In the genomic region with DNA sequence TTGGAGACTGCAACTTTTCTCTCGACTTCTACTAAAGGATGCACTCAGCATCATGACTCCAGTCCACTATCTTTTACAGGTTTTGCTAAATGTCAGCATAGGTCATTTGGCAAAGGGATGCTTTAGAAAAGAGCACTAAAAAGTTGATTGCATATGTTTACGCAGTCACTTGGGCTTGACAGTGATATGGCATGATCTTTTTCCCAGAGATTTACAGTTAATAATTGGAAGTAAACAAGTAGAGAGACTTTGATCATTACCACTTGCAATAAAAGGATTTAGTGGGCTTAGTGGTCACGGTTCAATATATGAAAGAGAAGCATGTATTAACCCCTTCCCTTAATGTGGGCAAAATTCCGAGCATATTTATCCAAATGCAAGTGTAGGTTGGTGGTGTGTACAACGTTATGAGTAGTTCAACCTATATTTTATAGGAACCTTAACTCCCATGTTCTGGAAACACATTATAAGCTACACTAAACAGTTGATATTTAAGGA, we compare ENCODE assay signal across 8 cellular contexts. TPM values are rescaled to one million over a fixed set of nuclear protein-coding genes. Genes with fewer than 3 reads are reported as not detected.
DNase-seq lines count a peak whose midpoint lies in the region; ATAC-seq and TF ChIP-seq lines count a peak whose summit lies in the region.

No MANE protein-coding gene starts in this region.

- peaks cover 60% of the 10 kb centered on the region for H3K4me1 Mint-ChIP-seq in activated CD4-positive, alpha-beta T cell treated with anti-CD3 and anti-CD28 coated beads, Interleukin-2, amount 10 ng/mL, durations not matched to agents 7 days and 5 days
- peaks cover 41% of the 10 kb centered on the region for H3K4me1 Mint-ChIP-seq in activated naive CD8-positive, alpha-beta T cell treated with anti-CD3 and anti-CD28 coated beads, Interleukin-2, amount 10 ng/mL, durations not matched to agents 7 days and 5 days

- peak overlapping the region; percentile 89 for H3K27ac Mint-ChIP-seq in activated CD4-positive, alpha-beta T cell treated with anti-CD3 and anti-CD28 coated beads, Interleukin-2, amount 10 ng/mL, durations not matched to agents 7 days and 5 days
- peak overlapping the region; percentile 74 for H3K27ac Mint-ChIP-seq in activated naive CD8-positive, alpha-beta T cell treated with anti-CD3 and anti-CD28 coated beads, Interleukin-2, amount 10 ng/mL, durations not matched to agents 7 days and 5 days

- H3K36me3 ChIP-seq in liver (ENCODE audit: control insufficient read depth in 4 of 4, insufficient read depth in 3 of 4, low read depth in 1 of 4, low read length in 3 of 4) (peaks cover 0 to 3% (median 0%) of the 10 kb centered on the region in 4 donors), ovary (no peaks in the 10 kb centered on the region)

- peaks cover 41% of the 10 kb centered on the region for H3K27me3 Mint-ChIP-seq in activated CD4-positive, alpha-beta T cell treated with anti-CD3 and anti-CD28 coated beads, Interleukin-2, amount 10 ng/mL, durations not matched to agents 7 days and 5 days
- H3K27me3 Mint-ChIP-seq in activated naive CD8-positive, alpha-beta T cell treated with anti-CD3 and anti-CD28 coated beads, Interleukin-2, amount 10 ng/mL, durations not matched to agents 7 days and 5 days = peaks cover 45% of the 10 kb centered on the region

- peak overlapping the region; percentile 79 for H3K4me3 Mint-ChIP-seq in activated CD4-positive, alpha-beta T cell treated with anti-CD3 and anti-CD28 coated beads, Interleukin-2, amount 10 ng/mL, durations not matched to agents 7 days and 5 days
- peak overlapping the region; percentile 82 for H3K4me3 Mint-ChIP-seq in activated naive CD8-positive, alpha-beta T cell treated with anti-CD3 and anti-CD28 coated beads, Interleukin-2, amount 10 ng/mL, durations not matched to agents 7 days and 5 days

- H3K27me3 ChIP-seq in liver (ENCODE audit: control insufficient read depth in 4 of 4, insufficient read depth in 4 of 4, low read length in 3 of 4) (no peaks in the 10 kb centered on the region), ovary (no peaks in the 10 kb centered on the region)

- no peaks in the 10 kb centered on the region for H3K9me3 Mint-ChIP-seq in activated CD4-positive, alpha-beta T cell treated with anti-CD3 and anti-CD28 coated beads, Interleukin-2, amount 10 ng/mL, durations not matched to agents 7 days and 5 days
- no peaks in the 10 kb centered on the region for H3K9me3 Mint-ChIP-seq in activated naive CD8-positive, alpha-beta T cell treated with anti-CD3 and anti-CD28 coated beads, Interleukin-2, amount 10 ng/mL, durations not matched to agents 7 days and 5 days

- WGBS in liver = 69% methylated on average over 5 of the region's 5 CpGs
- 68 to 77% (median 76%) methylated on average over 5 of the region's 5 CpGs for WGBS in ovary, 3 donors

- no peak for TF ChIP-seq RAD21 in liver (IDR thresholded peaks at IDR 0.05)

- intact Hi-C loops in ovary (cut with DNase I) = loop anchor here in 3 of 4 donors (10.0 kb wide), 3 partner anchors 318 to 818 kb away; partner anchors contain the start of gene DNAJC1 (in 1 of the 3)

- H3K9ac ChIP-seq in liver (ENCODE audit: low read depth in 1 of 2, low read length in 2 of 2) = peak overlapping the region in 1 of 2 donors; percentile 46

- ATAC-seq in activated naive CD8-positive, alpha-beta T cell treated with anti-CD3 and anti-CD28 coated beads, Interleukin-2, amount 10 ng/mL, durations not matched to agents 7 days and 5 days (ENCODE audit: low read depth) = no peak

- H3K27ac ChIP-seq in liver (ENCODE audit: low read depth in 1 of 2, low read length in 2 of 2) (no peak overlapping the region), temporal lobe (ENCODE audit: low read depth, low read length) (peak overlapping the region; percentile 85), ovary (no peak overlapping the region)

- CTCF ChIA-PET in activated CD4-positive, alpha-beta T cell treated with anti-CD3 and anti-CD28 coated beads, Interleukin-2, amount 10 ng/mL, durations not matched to agents 7 days and 5 days (lab: Charles Lee) = interaction anchor here (0.6 to 1.5 kb wide), 3 partner anchors 11 to 51 kb away, joined by 3 to 6 read pairs (median 4); no protein-coding TSS in a partner anchor

- no peak for TF ChIP-seq EP300 in ovary (IDR thresholded peaks at IDR 0.05)

- peaks cover 14 to 54% (median 32%) of the 10 kb centered on the region in 4 donors for H3K4me1 ChIP-seq in liver (ENCODE audit: control insufficient read depth in 4 of 4, insufficient read depth in 4 of 4, low read length in 3 of 4)
- H3K4me1 ChIP-seq in ovary (ENCODE audit: insufficient read depth) = peaks cover 3% of the 10 kb centered on the region

- TF ChIP-seq CTCF in liver (IDR thresholded peaks at IDR 0.05; ENCODE audit: low read depth, low read length, missing input control) (no peak), ovary (IDR thresholded peaks at IDR 0.05) (no peak)

- H3K4me3 ChIP-seq in liver (ENCODE audit: low read depth in 1 of 3, low read length in 3 of 3) (peak overlapping the region; percentile 62 to 100 (median 63)), ovary (no peak overlapping the region)

- peaks cover 30% of the 10 kb centered on the region for H3K36me3 Mint-ChIP-seq in activated CD4-positive, alpha-beta T cell treated with anti-CD3 and anti-CD28 coated beads, Interleukin-2, amount 10 ng/mL, durations not matched to agents 7 days and 5 days (ENCODE audit: low read depth)
- peaks cover 12% of the 10 kb centered on the region for H3K36me3 Mint-ChIP-seq in activated naive CD8-positive, alpha-beta T cell treated with anti-CD3 and anti-CD28 coated beads, Interleukin-2, amount 10 ng/mL, durations not matched to agents 7 days and 5 days

- TF ChIP-seq POLR2A in ovary (IDR thresholded peaks at IDR 0.05) = no peak

- DNase-seq in activated CD4-positive, alpha-beta T cell treated with anti-CD3 and anti-CD28 coated beads, Interleukin-2, amount 10 ng/mL, durations not matched to agents 7 days and 5 days = no peak
- DNase-seq in activated CD4-positive, alpha-beta T cell treated with anti-CD3 and anti-CD28 coated beads, Interleukin-2, amount 50 U/mL, for 4 hours = no peak
- no peak for DNase-seq in activated naive CD8-positive, alpha-beta T cell treated with anti-CD3 and anti-CD28 coated beads, Interleukin-2, amount 10 ng/mL, durations not matched to agents 7 days and 5 days
- no peak for DNase-seq in ecto neural progenitor cell (ENCODE audit: low spot score)
- DNase-seq in ovary = no peak
- DNase-seq in inferior parietal cortex (ENCODE audit: extremely low spot score) = no peak

- POLR2A ChIA-PET in activated CD4-positive, alpha-beta T cell treated with anti-CD3 and anti-CD28 coated beads, Interleukin-2, amount 10 ng/mL, durations not matched to agents 7 days and 5 days (lab: Charles Lee) = no interaction called here
- POLR2A ChIA-PET in activated naive CD8-positive, alpha-beta T cell treated with anti-CD3 and anti-CD28 coated beads, Interleukin-2, amount 10 ng/mL, durations not matched to agents 7 days and 5 days (lab: Charles Lee) = interaction anchor here (1.2 to 4.8 kb wide), 3 partner anchors 15 to 115 kb away, joined by 5 to 19 read pairs (median 10); no protein-coding TSS in a partner anchor

- no peaks in the 10 kb centered on the region for H3K9me3 ChIP-seq in liver (ENCODE audit: control insufficient read depth in 4 of 4, low read length in 3 of 4)
- H3K9me3 ChIP-seq in ovary = no peaks in the 10 kb centered on the region

TF ChIP-seq in liver, 16 proteins besides CTCF, POLR2A, EP300 and RAD21 (continues in another document):
- TF ChIP-seq TAF1 (conservative IDR thresholded peaks at IDR 0.05) (no peak), EGR1 (IDR thresholded peaks at IDR 0.05; ENCODE audit: low read depth in 2 of 2) (no peak), HNF4A (conservative IDR thresholded peaks at IDR 0.05) (no peak), HNF4G (IDR thresholded peaks at IDR 0.05) (no peak), YY1 (IDR thresholded peaks at IDR 0.05) (no peak), FOXA2 (IDR thresholded peaks at IDR 0.05) (no peak)
- TF ChIP-seq, protein P1, sequence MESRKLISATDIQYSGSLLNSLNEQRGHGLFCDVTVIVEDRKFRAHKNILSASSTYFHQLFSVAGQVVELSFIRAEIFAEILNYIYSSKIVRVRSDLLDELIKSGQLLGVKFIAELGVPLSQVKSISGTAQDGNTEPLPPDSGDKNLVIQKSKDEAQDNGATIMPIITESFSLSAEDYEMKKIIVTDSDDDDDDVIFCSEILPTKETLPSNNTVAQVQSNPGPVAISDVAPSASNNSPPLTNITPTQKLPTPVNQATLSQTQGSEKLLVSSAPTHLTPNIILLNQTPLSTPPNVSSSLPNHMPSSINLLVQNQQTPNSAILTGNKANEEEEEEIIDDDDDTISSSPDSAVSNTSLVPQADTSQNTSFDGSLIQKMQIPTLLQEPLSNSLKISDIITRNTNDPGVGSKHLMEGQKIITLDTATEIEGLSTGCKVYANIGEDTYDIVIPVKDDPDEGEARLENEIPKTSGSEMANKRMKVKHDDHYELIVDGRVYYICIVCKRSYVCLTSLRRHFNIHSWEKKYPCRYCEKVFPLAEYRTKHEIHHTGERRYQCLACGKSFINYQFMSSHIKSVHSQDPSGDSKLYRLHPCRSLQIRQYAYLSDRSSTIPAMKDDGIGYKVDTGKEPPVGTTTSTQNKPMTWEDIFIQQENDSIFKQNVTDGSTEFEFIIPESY (IDR thresholded peaks at IDR 0.05) = no peak

RNA-seq across cellular contexts. Expression of gene BMI1, which starts 1.8 kb away (rescaled TPM):
- 10 to 100 TPM; 29.5 to 30.3 TPM for total RNA-seq in activated CD4-positive, alpha-beta T cell treated with anti-CD3 and anti-CD28 coated beads, Interleukin-2, amount 10 ng/mL, durations not matched to agents 7 days and 5 days
- total RNA-seq in activated naive CD8-positive, alpha-beta T cell treated with anti-CD3 and anti-CD28 coated beads, Interleukin-2, amount 10 ng/mL, durations not matched to agents 7 days and 5 days = 10 to 100 TPM; 40.0 to 44.5 TPM
- total RNA-seq in liver (10 to 100 TPM; 24.6 to 28.7 TPM), temporal lobe (90.7 TPM), ovary (10 to 100 TPM; 18.7 to 53.8 (median 39.6) TPM)
- polyA plus RNA-seq in liver (10 to 100 TPM; 13.2 to 14.5 TPM), ovary (10 to 100 TPM; 25.3 to 63.3 TPM)

RNA-seq across cellular contexts. Expression of gene COMMD3, which starts 6.5 kb away (rescaled TPM):
- 10 to 100 TPM; 58.9 to 68.8 TPM for total RNA-seq in activated CD4-positive, alpha-beta T cell treated with anti-CD3 and anti-CD28 coated beads, Interleukin-2, amount 10 ng/mL, durations not matched to agents 7 days and 5 days
- total RNA-seq in activated naive CD8-positive, alpha-beta T cell treated with anti-CD3 and anti-CD28 coated beads, Interleukin-2, amount 10 ng/mL, durations not matched to agents 7 days and 5 days = 10 to 100 TPM; 55.3 to 61.4 TPM
- total RNA-seq in liver (10 to 100 TPM; 18.3 to 30.8 TPM), temporal lobe (46.5 TPM), ovary (10 to 100 TPM; 18.8 to 42.3 (median 31.4) TPM)
- polyA plus RNA-seq in liver (10 to 100 TPM; 20.9 to 62.0 TPM), ovary (10 to 100 TPM; 39.7 to 54.5 TPM)

RNA-seq across cellular contexts. Expression of gene SPAG6, which starts 22.6 kb away (rescaled TPM):
- total RNA-seq in activated CD4-positive, alpha-beta T cell treated with anti-CD3 and anti-CD28 coated beads, Interleukin-2, amount 10 ng/mL, durations not matched to agents 7 days and 5 days = under 1 TPM; 0.57 to 0.75 TPM
- under 1 TPM; 0.67 to 0.77 TPM for total RNA-seq in activated naive CD8-positive, alpha-beta T cell treated with anti-CD3 and anti-CD28 coated beads, Interleukin-2, amount 10 ng/mL, durations not matched to agents 7 days and 5 days
- total RNA-seq in liver (under 1 TPM in 1 of 2 donors, not detected in 1; 0.23 TPM), temporal lobe (1.2 TPM), ovary (10 to 100 TPM in 1 of 7 donors, 1 to 10 TPM in 1, under 1 TPM in 3, not detected in 2; 0.50 to 22.1 (median 0.95) TPM)
- polyA plus RNA-seq in liver (not detected), ovary (under 1 TPM; 0.04 to 0.23 TPM)
